ENCODE assay signal across 8 cellular contexts in genomic region chr10:102714621-102715455, GRCh38. TPM values are rescaled to one million over a fixed set of nuclear protein-coding genes. Genes with fewer than 3 reads are reported as not detected.
DNase-seq lines count a peak whose midpoint lies in the region; ATAC-seq and TF ChIP-seq lines count a peak whose summit lies in the region.

TSS of gene SFXN2 (plus strand) at chr10:102714636. CDS start at chr10:102726637, 12,001 bp downstream.

- 2 to 3% methylated on average over 6 to 27 of the region's 46 CpGs for WGBS in esophagus squamous epithelium, 2 donors

- peaks cover 71% of the 10 kb centered on the region for H3K79me2 ChIP-seq in Loucy (ENCODE audit: insufficient read depth, low read length)

- H3K4me2 ChIP-seq in Loucy (ENCODE audit: low read depth, low read length, poor library complexity, severe bottlenecking) = peak within 1 kb of the TSS; percentile 89

- TF ChIP-seq CTCF in Loucy (conservative IDR thresholded peaks at IDR 0.05; ENCODE audit: low read length) (peak; percentile 39; the same call in 1 of the 2 replicates), esophagus squamous epithelium (IDR thresholded peaks at IDR 0.05) (peak in 1 of 6 experiments; percentile 4), retinal pigment epithelial cell (conservative IDR thresholded peaks at IDR 0.05; ENCODE audit: low read depth, low read length) (no peak)

- H3K9ac ChIP-seq in Loucy (ENCODE audit: low read depth, low read length, poor library complexity, severe bottlenecking) = peak within 1 kb of the TSS; percentile 77

- H3K36me3 ChIP-seq in Loucy (ENCODE audit: insufficient read depth, low read length) = no peaks in the 10 kb centered on the region
- no peaks in the 10 kb centered on the region for H3K36me3 ChIP-seq in esophagus squamous epithelium

- TF ChIP-seq POLR2A in esophagus squamous epithelium (IDR thresholded peaks at IDR 0.05) = no peak

- peaks cover 58% of the 10 kb centered on the region for H3K4me1 ChIP-seq in Loucy (ENCODE audit: insufficient read depth, low read length, poor library complexity, severe bottlenecking)
- peaks cover 3 to 66% (median 10%) of the 10 kb centered on the region in 3 donors for H3K4me1 ChIP-seq in esophagus squamous epithelium

- ATAC-seq in GM21515 (IDR thresholded peaks at IDR 0.05; ENCODE audit: unreplicated experiment) = peak; percentile 24

- no peaks in the 10 kb centered on the region for H3K9me2 ChIP-seq in Loucy (replicated peaks; ENCODE audit: low read depth, low read length)

- no peaks in the 10 kb centered on the region for H4K20me1 ChIP-seq in Loucy (ENCODE audit: insufficient read depth, low read length, poor library complexity, severe bottlenecking)

- DNase-seq in activated CD8-positive, alpha-beta memory T cell treated with anti-CD3 and anti-CD28 coated beads, Interleukin-2, amount 50 U/mL, for 24 hours (ENCODE audit: extremely low read depth) = peak; percentile 7
- no peak for DNase-seq in esophagus squamous epithelium (lab: John Stamatoyannopoulos, UW)
- DNase-seq in retinal pigment epithelial cell (ENCODE audit: low read depth) = no peak
- DNase-seq in epidermal melanocyte (ENCODE audit: insufficient read length, low spot score) = no peak
- no peak for DNase-seq in hippocampal formation (lab: John Stamatoyannopoulos, UW)

- H3F3A ChIP-seq in Loucy (ENCODE audit: low read depth) = no peaks in the 10 kb centered on the region; the same call in 1 of the 2 replicates

- H3K4me3 ChIP-seq in GM08714 (ENCODE audit: low read length) (peak within 1 kb of the TSS; percentile 89), Loucy (ENCODE audit: low read length, poor library complexity, severe bottlenecking) (peak within 1 kb of the TSS; percentile 87), esophagus squamous epithelium (peak within 1 kb of the TSS; percentile 86 to 94 (median 91)), retinal pigment epithelial cell (ENCODE audit: low read length) (peak within 1 kb of the TSS; percentile 89)

- H2AFZ ChIP-seq in Loucy (ENCODE audit: low read length) = peak within 1 kb of the TSS; percentile 84

- H3K27me3 ChIP-seq in Loucy (ENCODE audit: insufficient read depth, low read length, poor library complexity, severe bottlenecking) (no peaks in the 10 kb centered on the region), esophagus squamous epithelium (no peaks in the 10 kb centered on the region)

- H3K9me3 ChIP-seq in Loucy (ENCODE audit: insufficient read depth, low read depth, low read length) = no peaks in the 10 kb centered on the region
- H3K9me3 ChIP-seq in esophagus squamous epithelium = no peaks in the 10 kb centered on the region

- H3K27ac ChIP-seq in esophagus squamous epithelium = peak within 1 kb of the TSS; percentile 76 to 95 (median 92)

- intact Hi-C loops in esophagus squamous epithelium (cut with DNase I) = no loop called here

RNA-seq across cellular contexts. Expression of gene SFXN2, which starts in this region (rescaled TPM):
- 1 to 10 TPM; 1.4 to 7.8 (median 3.6) TPM for total RNA-seq in esophagus squamous epithelium
